Comparison of ENCODE assay signal across 12 cellular contexts in the genomic region with DNA sequence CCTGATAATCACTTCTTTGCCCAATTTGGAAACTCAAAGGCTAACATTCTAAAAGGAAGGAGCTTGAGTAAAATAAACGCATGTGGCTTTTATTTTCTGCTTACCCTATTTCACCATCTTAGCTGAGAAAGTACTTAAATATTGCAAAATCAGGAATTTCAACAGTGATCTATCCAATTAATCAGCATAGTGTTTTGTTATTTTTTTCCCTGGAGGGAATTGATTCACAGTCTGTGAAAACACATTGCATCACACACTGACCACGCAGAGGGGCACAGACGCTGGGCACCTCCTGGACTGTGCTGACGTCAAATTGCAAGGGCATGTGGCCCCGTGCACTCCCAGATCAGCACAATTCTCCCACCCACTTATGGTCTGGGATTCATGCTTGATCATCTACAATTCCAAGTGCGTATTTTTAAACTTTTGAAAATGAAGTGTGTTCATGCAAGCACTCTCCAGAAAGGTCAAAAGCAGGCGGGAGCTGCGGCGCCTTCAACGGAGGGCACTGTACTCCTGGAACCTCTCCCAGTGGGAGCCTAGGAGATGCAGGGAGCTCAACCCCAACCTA.
DNase-seq lines count a peak whose midpoint lies in the region; ATAC-seq, FAIRE-seq and TF ChIP-seq lines count a peak whose summit lies in the region.
"Had no signal": no experiment of that assay in that cellular context is flagged by ENCODE, and none has a peak within 500 bp of the region (broad histone marks: within the 10 kb centered on the region; RNA-seq: fewer than 3 reads in every experiment).

No MANE protein-coding gene starts in this region.

- FAIRE-seq in HepG2 (lab: Jason Lieb, UNC) (no peak), H1 (lab: Jason Lieb, UNC) (no peak)

- H3K79me2 ChIP-seq in HepG2 (ENCODE audit: insufficient read depth, low read length): no peaks in the 10 kb centered on the region
- H3K79me2 ChIP-seq in H1 (ENCODE audit: control insufficient read depth in 1 of 2, insufficient read depth in 2 of 2, low read length in 2 of 2): no peaks in the 10 kb centered on the region

- H3K4ac ChIP-seq in H1 (replicated peaks; ENCODE audit: insufficient read length, low read depth, low read length): no peak overlapping the region

- BruUV-seq in HepG2 (replicated peaks; lab: Mats Ljungman, UMichigan): no TSS peak

- no peak overlapping the region for H3K4me2 ChIP-seq in HepG2 (ENCODE audit: low read depth, low read length)
- no peak overlapping the region for H3K4me2 ChIP-seq in H1 (ENCODE audit: insufficient read depth in 1 of 2, low read depth in 2 of 2, low read length in 2 of 2)

- peak; percentile 72 to 74 for TF ChIP-seq RAD21 in liver (IDR thresholded peaks at IDR 0.05)
- TF ChIP-seq RAD21 in HepG2 (CRISPR knock-in tag; IDR thresholded peaks at IDR 0.05): no peak
- TF ChIP-seq RAD21 in H1 (IDR thresholded peaks at IDR 0.05 in 1 of 2, conservative IDR thresholded peaks at IDR 0.05 in 1 of 2; ENCODE audit: low read depth in 2 of 2, low read length in 2 of 2): no peak

- H4K91ac ChIP-seq in H1 (replicated peaks; ENCODE audit: insufficient read length, low read length): no peak overlapping the region

- no peaks in the 10 kb centered on the region for H3K23me2 ChIP-seq in H1 (ENCODE audit: low read depth, low read length)

- H2BK12ac ChIP-seq in H1 (ENCODE audit: low read depth, low read length): no peak overlapping the region

- H2BK20ac ChIP-seq in H1 (ENCODE audit: low read length): no peak overlapping the region

- peak overlapping the region; percentile 83 to 93 for H3K27ac ChIP-seq in liver (ENCODE audit: low read depth in 1 of 2, low read length in 2 of 2)
- no peak overlapping the region for H3K27ac ChIP-seq in HepG2 (ENCODE audit: extremely low read length, insufficient read depth, low read length)
- no peak overlapping the region for H3K27ac ChIP-seq in H1 (ENCODE audit: low read depth, low read length)
- peak overlapping the region in 1 of 2 donors; percentile 42 for H3K27ac ChIP-seq in lung (ENCODE audit: low read depth in 1 of 2, low read length in 1 of 2)
- no peak overlapping the region for H3K27ac ChIP-seq in aorta (ENCODE audit: low read depth in 1 of 2, low read length in 2 of 2)

- H3K9me3 ChIP-seq in liver (ENCODE audit: control insufficient read depth in 4 of 4, low read length in 3 of 4) (no peaks in the 10 kb centered on the region), HepG2 (ENCODE audit: low read length) (no peaks in the 10 kb centered on the region), H1 (ENCODE audit: insufficient read depth in 2 of 2, low read depth in 1 of 2, low read length in 1 of 2) (no peaks in the 10 kb centered on the region), lung (ENCODE audit: control insufficient read depth in 2 of 2, insufficient read depth in 1 of 2, low read length in 1 of 2) (no peaks in the 10 kb centered on the region), aorta (ENCODE audit: control insufficient read depth, low read length) (no peaks in the 10 kb centered on the region)
- H3K9me3 ChIP-seq: BE2C had no signal

- POLR2A ChIA-PET in HepG2 (lab: Yijun Ruan, JAX) (no interaction called here), H1 (lab: Charles Lee; ENCODE audit: partially characterized antibody) (interaction anchor here (0.6 kb wide), 1 partner anchor 698 kb away, joined by 5 read pairs; no protein-coding TSS in a partner anchor)

- DNase-seq in HepG2 (ENCODE audit: low spot score) (no peak), H1 (ENCODE audit: low read depth in 1 of 2, low spot score in 2 of 2) (no peak), lung (ENCODE audit: low spot score) (peak; percentile 79), aorta (peak; percentile 67 to 85), NCI-H2227 treated with DMSO at 0.1 percent for 48 hours (lab: John Stamatoyannopoulos, UW) (no peak)
- DNase-seq: activated CD4-positive, CD25-positive, alpha-beta regulatory T cell treated with anti-CD3 and anti-CD28 coated beads, Interleukin-2, amount 50 U/mL, for 72 hours; BE2C; NCI-H1092 treated with DMSO at 0.1 percent for 48 hours had no signal

- no peak overlapping the region for H3K18ac ChIP-seq in H1 (ENCODE audit: extremely low read depth, low read length)

- no peak overlapping the region for H3K56ac ChIP-seq in H1 (replicated peaks; ENCODE audit: insufficient read length, low read depth, low read length)

- no peak overlapping the region for H2BK15ac ChIP-seq in H1 (ENCODE audit: low read length)

- H2BK5ac ChIP-seq in H1 (ENCODE audit: low read depth, low read length): no peak overlapping the region

- H4K20me1 ChIP-seq in HepG2 (ENCODE audit: insufficient read depth, low read length) (no peaks in the 10 kb centered on the region), H1 (replicated peaks in 1 of 2; ENCODE audit: control insufficient read depth in 1 of 2, insufficient read depth in 2 of 2, low read length in 2 of 2) (no peaks in the 10 kb centered on the region)

- no peak overlapping the region for H4K8ac ChIP-seq in H1 (ENCODE audit: extremely low read depth, insufficient read depth, low read length)

- intact Hi-C loops in HepG2 (cut with micrococcal nuclease; ENCODE audit: unreplicated experiment): no loop called here
- intact Hi-C loops in aorta (cut with DNase I): no loop called here

- no peak overlapping the region for H3K14ac ChIP-seq in H1 (ENCODE audit: insufficient read length)

- no peak for ATAC-seq in HepG2
- peak; percentile 86 for ATAC-seq in lung (ENCODE audit: insufficient read depth, low FRiP score)
- peak; percentile 82 for ATAC-seq in aorta (ENCODE audit: low FRiP score)
- no peak for ATAC-seq in HG03439 (IDR thresholded peaks at IDR 0.05; ENCODE audit: unreplicated experiment)
- ATAC-seq in HG03097 (IDR thresholded peaks at IDR 0.05; ENCODE audit: low FRiP score, unreplicated experiment): no peak
- ATAC-seq: activated naive CD4-positive, alpha-beta T cell treated with anti-CD3 and anti-CD28 coated beads, Interleukin-2, amount 50 U/mL, for 72 hours had no signal

- H2AFZ ChIP-seq in HepG2 (ENCODE audit: low read length): no peak overlapping the region
- no peak overlapping the region for H2AFZ ChIP-seq in H1 (ENCODE audit: low read length)

- no peak overlapping the region for H3K4me3 ChIP-seq in liver (ENCODE audit: low read depth in 1 of 3, low read length in 3 of 3)
- H3K4me3 ChIP-seq in HepG2 (replicated peaks in 1 of 3; ENCODE audit: insufficient read depth in 1 of 3, low read depth in 2 of 3, low read length in 3 of 3): no peak overlapping the region
- no peak overlapping the region for H3K4me3 ChIP-seq in H1 (ENCODE audit: extremely low read depth in 1 of 4, insufficient read depth in 2 of 4, low read depth in 3 of 4, low read length in 4 of 4)
- no peak overlapping the region for H3K4me3 ChIP-seq in lung
- no peak overlapping the region for H3K4me3 ChIP-seq in aorta (ENCODE audit: low read length in 2 of 2)

- H2BK120ac ChIP-seq in H1 (replicated peaks; ENCODE audit: low read depth, low read length): no peak overlapping the region

- no peak overlapping the region for H3K23ac ChIP-seq in H1 (ENCODE audit: insufficient read length)

- WGBS in liver: 29% methylated on average over 10 of the region's 10 CpGs
- 33% methylated on average over 10 of the region's 10 CpGs for WGBS in HepG2 (ENCODE audit: low lambda C conversion rate)
- WGBS in H1 (ENCODE audit: extremely low coverage in 1 of 2, insufficient coverage in 1 of 2, insufficient read length in 1 of 2, insufficient replicate concordance in 2 of 2, low coverage in 1 of 2, low lambda C conversion rate in 2 of 2, missing lambda C conversion rate in 1 of 2), 2 experiments: 88% methylated on average over 10 of the region's 10 CpGs; no CpG with 5 or more reads in 1 of the 2 experiments
- 44 to 59% methylated on average over 10 of the region's 10 CpGs for WGBS in lung, 2 donors
- WGBS in aorta, 2 donors: 17 to 26% methylated on average over 10 of the region's 10 CpGs

- H3K4me1 ChIP-seq in liver (ENCODE audit: control insufficient read depth in 4 of 4, insufficient read depth in 4 of 4, low read length in 3 of 4): peaks cover 4 to 24% (median 12%) of the 10 kb centered on the region in 4 donors
- H3K4me1 ChIP-seq in HepG2 (ENCODE audit: insufficient read depth, low read length): no peaks in the 10 kb centered on the region
- H3K4me1 ChIP-seq in H1 (replicated peaks in 1 of 4; ENCODE audit: control insufficient read depth in 3 of 4, insufficient read depth in 4 of 4, low read length in 3 of 4): peaks cover 0 to 3% (median 0%) of the 10 kb centered on the region in 4 experiments; a peak in 2 of 7 replicates
- H3K4me1 ChIP-seq in lung (ENCODE audit: control insufficient read depth in 2 of 2, insufficient read depth in 2 of 2, low read length in 2 of 2): no peaks in the 10 kb centered on the region
- no peaks in the 10 kb centered on the region for H3K4me1 ChIP-seq in aorta (ENCODE audit: control insufficient read depth in 1 of 2, insufficient read depth in 2 of 2, low read length in 2 of 2)
- H3K4me1 ChIP-seq: BE2C had no signal

- no peak for TF ChIP-seq CTCF in liver (IDR thresholded peaks at IDR 0.05; ENCODE audit: low read depth, low read length, missing input control)
- TF ChIP-seq CTCF in HepG2 (CRISPR knock-in tag; IDR thresholded peaks at IDR 0.05): no peak
- TF ChIP-seq CTCF in H1 (IDR thresholded peaks at IDR 0.05; ENCODE audit: control extremely low read depth in 1 of 3, insufficient read depth in 1 of 3, low read depth in 1 of 3, low read length in 3 of 3): no peak
- TF ChIP-seq CTCF in lung (IDR thresholded peaks at IDR 0.05; ENCODE audit: control extremely low read depth, extremely low read depth): no peak

- no peak for TF ChIP-seq POLR2A in HepG2 (IDR thresholded peaks at IDR 0.05; ENCODE audit: insufficient read depth in 1 of 2, low read depth in 2 of 2, low read length in 2 of 2)
- TF ChIP-seq POLR2A in H1 (IDR thresholded peaks at IDR 0.05; ENCODE audit: control extremely low read depth in 1 of 2, low read depth in 2 of 2, low read length in 2 of 2): no peak

- H3K79me1 ChIP-seq in H1 (ENCODE audit: low read depth, low read length): no peaks in the 10 kb centered on the region

- H4K5ac ChIP-seq in H1 (ENCODE audit: insufficient read length, low read depth, low read length): no peak overlapping the region

- H3K9ac ChIP-seq in liver (ENCODE audit: low read depth in 1 of 2, low read length in 2 of 2) (peak overlapping the region in 1 of 2 donors; percentile 85), HepG2 (ENCODE audit: insufficient read depth, low read depth, low read length) (no peak overlapping the region), H1 (replicated peaks in 1 of 4; ENCODE audit: extremely low read depth in 1 of 4, low read depth in 3 of 4, low read length in 3 of 4) (no peak overlapping the region)

- CTCF ChIA-PET in HepG2 (lab: Yijun Ruan, JAX; ENCODE audit: low intra/inter-chr PET ratio, low total read pairs): no interaction called here
- CTCF ChIA-PET in H1 (lab: Charles Lee; ENCODE audit: partially characterized antibody): no interaction called here

- no peak overlapping the region for H2AK5ac ChIP-seq in H1 (ENCODE audit: low read depth, low read length)

- no peaks in the 10 kb centered on the region for H3K36me3 ChIP-seq in liver (ENCODE audit: control insufficient read depth in 4 of 4, insufficient read depth in 3 of 4, low read depth in 1 of 4, low read length in 3 of 4)
- no peaks in the 10 kb centered on the region for H3K36me3 ChIP-seq in HepG2 (replicated peaks in 1 of 2; ENCODE audit: control insufficient read depth in 1 of 2, insufficient read depth in 2 of 2, low read length in 2 of 2)
- no peaks in the 10 kb centered on the region for H3K36me3 ChIP-seq in H1 (ENCODE audit: control insufficient read depth in 2 of 4, insufficient read depth in 4 of 4, low read length in 3 of 4)
- H3K36me3 ChIP-seq in lung (ENCODE audit: control insufficient read depth in 2 of 2, insufficient read depth in 2 of 2, low read length in 2 of 2): no peaks in the 10 kb centered on the region
- H3K36me3 ChIP-seq in aorta (ENCODE audit: control insufficient read depth in 1 of 2, insufficient read depth in 2 of 2, low read length in 1 of 2): no peaks in the 10 kb centered on the region
- H3K36me3 ChIP-seq: BE2C had no signal

- TF ChIP-seq EP300 in HepG2 (IDR thresholded peaks at IDR 0.05; ENCODE audit: low read depth in 2 of 2, low read length in 2 of 2): no peak
- no peak for TF ChIP-seq EP300 in HepG2 (CRISPR knock-in tag; IDR thresholded peaks at IDR 0.05; ENCODE audit: borderline replicate concordance)
- TF ChIP-seq EP300 in H1 (IDR thresholded peaks at IDR 0.05; ENCODE audit: borderline replicate concordance in 1 of 2, low read depth in 2 of 2, low read length in 2 of 2): no peak

- H3K27me3 ChIP-seq in liver (ENCODE audit: control insufficient read depth in 4 of 4, insufficient read depth in 4 of 4, low read length in 3 of 4) (no peaks in the 10 kb centered on the region), HepG2 (ENCODE audit: control insufficient read depth in 1 of 2, insufficient read depth in 2 of 2, low read length in 2 of 2) (no peaks in the 10 kb centered on the region), H1 (replicated peaks in 1 of 4; ENCODE audit: control insufficient read depth in 3 of 4, extremely low read depth in 1 of 4, insufficient read depth in 3 of 4, low read length in 3 of 4) (no peaks in the 10 kb centered on the region), lung (ENCODE audit: control insufficient read depth, insufficient read depth) (no peaks in the 10 kb centered on the region), aorta (ENCODE audit: control insufficient read depth in 1 of 2, insufficient read depth in 2 of 2, low read length in 1 of 2) (no peaks in the 10 kb centered on the region)
- H3K27me3 ChIP-seq: BE2C had no signal

- in situ Hi-C loops in HepG2 (cut with HindIII; ENCODE audit: extremely low pct_ligation_motif_present, low pct_unique_long_range_greater_than_20kb): no loop called here

Comparison
In these comparisons a context has a peak if more than half of its experiments do, and no peak if none do; other contexts are left out.
1. H3K27ac ChIP-seq: peak in liver (2 of 2); none in HepG2 (single experiment), H1 (single experiment) and aorta (0 of 2).
2. ATAC-seq: peak in lung (single experiment) and aorta (single experiment); none in HepG2 (single experiment), HG03439 (single experiment) and HG03097 (single experiment).
3. DNase-seq: peak in lung (single experiment) and aorta (2 of 2); none in HepG2 (single experiment), H1 (0 of 2) and NCI-H2227 treated with DMSO at 0.1 percent for 48 hours (single experiment).